In genomic region chr7:66114743-66115727, GRCh38 we compare ENCODE assay signal across 8 cellular contexts. TPM values are rescaled to one million over a fixed set of nuclear protein-coding genes. Genes with fewer than 3 reads are reported as not detected.
DNase-seq lines count a peak whose midpoint lies in the region; ATAC-seq and TF ChIP-seq lines count a peak whose summit lies in the region.

TSS of gene CRCP (plus strand) at chr7:66114847. CDS start at chr7:66114963, 116 bp downstream.

- no peak for TF ChIP-seq CTCF in KMS-11 (conservative IDR thresholded peaks at IDR 0.05; ENCODE audit: low read depth, low read length)
- peak; percentile 49 for TF ChIP-seq CTCF in RWPE1 (conservative IDR thresholded peaks at IDR 0.05; ENCODE audit: low read depth)
- peak; percentile 28 for TF ChIP-seq CTCF in neural cell (IDR thresholded peaks at IDR 0.05; ENCODE audit: poor library complexity, severe bottlenecking)
- TF ChIP-seq CTCF in stomach (IDR thresholded peaks at IDR 0.05), result peak in 1 of 7 experiments; percentile 8

- 0 out of 2 replicates have a peak, but pooled peaks cover 7% of the 10 kb centered on the region for H4K20me1 ChIP-seq in KMS-11 (ENCODE audit: insufficient read depth)
- H4K20me1 ChIP-seq in neural cell (ENCODE audit: insufficient read depth), result no peaks in the 10 kb centered on the region

- H3K9me3 ChIP-seq in neural cell (ENCODE audit: low read length), result no peaks in the 10 kb centered on the region
- H3K9me3 ChIP-seq in stomach, result no peaks in the 10 kb centered on the region

- WGBS in stomach, 5 donors, result 0 to 1% (median 0%) methylated on average over 39 to 68 of the region's 68 CpGs

- H3K36me3 ChIP-seq in KMS-11 (ENCODE audit: insufficient read depth) (no peaks in the 10 kb centered on the region; the same call in 1 of the 2 replicates), neural cell (ENCODE audit: insufficient read depth, low read length) (no peaks in the 10 kb centered on the region), stomach (peaks cover 0 to 6% (median 5%) of the 10 kb centered on the region in 4 donors)

- H3K4me3 ChIP-seq in KMS-11 (IDR thresholded peaks at IDR 0.05; ENCODE audit: insufficient read depth, low read depth, low read length), result no peak within 1 kb of the TSS
- peak within 1 kb of the TSS; percentile 95 for H3K4me3 ChIP-seq in neural cell (ENCODE audit: low read length)
- H3K4me3 ChIP-seq in stomach, result peak within 1 kb of the TSS; percentile 69 to 91 (median 83)

- TF ChIP-seq POLR2A in stomach (IDR thresholded peaks at IDR 0.05), result no peak

- H3K4me1 ChIP-seq in KMS-11 (ENCODE audit: low read depth, poor library complexity, severe bottlenecking), result peaks cover 28% of the 10 kb centered on the region
- peaks cover 37 to 55% (median 54%) of the 10 kb centered on the region in 4 donors for H3K4me1 ChIP-seq in stomach

- POLR2A ChIA-PET in RWPE1 (lab: Yijun Ruan, JAX; ENCODE audit: low non-redundant PET), result interaction anchor here (0.6 to 1.2 kb wide), 5 partner anchors 9 to 379 kb away, joined by 3 to 8 read pairs (median 3); partner anchors contain the start of gene ASL

- TF ChIP-seq RAD21 in neural cell (conservative IDR thresholded peaks at IDR 0.05), result peak; percentile 46

- peaks cover 50% of the 10 kb centered on the region for H3K79me2 ChIP-seq in KMS-11 (ENCODE audit: insufficient read depth, low read depth)
- H3K79me2 ChIP-seq in neural cell (replicated peaks; ENCODE audit: insufficient read depth, low read length), result peaks cover 42% of the 10 kb centered on the region

- H3K27ac ChIP-seq in KMS-11, result peak within 1 kb of the TSS; percentile 92
- H3K27ac ChIP-seq in RWPE1, result peak within 1 kb of the TSS; percentile 91
- H3K27ac ChIP-seq in neural cell (ENCODE audit: low read length), result peak within 1 kb of the TSS; percentile 90
- H3K27ac ChIP-seq in stomach, result peak within 1 kb of the TSS; percentile 96 to 99 (median 97)

- intact Hi-C loops in stomach (cut with DNase I; ENCODE audit: low total_unique reads), result no loop called here

- H3K27me3 ChIP-seq in KMS-11 (ENCODE audit: insufficient read depth, low read depth) (no peaks in the 10 kb centered on the region), neural cell (ENCODE audit: insufficient read depth, low read depth, low read length) (no peaks in the 10 kb centered on the region), stomach (no peaks in the 10 kb centered on the region)

- ATAC-seq in GM21786 (IDR thresholded peaks at IDR 0.05; ENCODE audit: unreplicated experiment), result peak; percentile 89

- TF ChIP-seq EP300 in neural cell (conservative IDR thresholded peaks at IDR 0.05; ENCODE audit: poor library complexity, severe bottlenecking) (peak; percentile 35), stomach (IDR thresholded peaks at IDR 0.05) (no peak)

- DNase-seq in ELR (ENCODE audit: low read depth) (peak; percentile 85), RWPE1 (ENCODE audit: low spot score) (peak; percentile 73), fibroblast of the conjunctiva (ENCODE audit: low read depth) (peak; percentile 51), stomach (peak; percentile 84)
- peak; percentile 77 for DNase-seq in activated T-helper 9 cell treated with anti-CD3 and anti-CD28 coated beads, Interleukin-2, amount 50 U/mL, for 16 hours (ENCODE audit: low read depth)

- no peaks in the 10 kb centered on the region for H3F3A ChIP-seq in neural cell (ENCODE audit: insufficient read depth, low read length, poor library complexity, severe bottlenecking)

- peak within 1 kb of the TSS; percentile 62 for H2AFZ ChIP-seq in KMS-11 (ENCODE audit: low read depth)
- H2AFZ ChIP-seq in neural cell (ENCODE audit: low read depth, low read length), result peak within 1 kb of the TSS; percentile 82

- H3K9me2 ChIP-seq in neural cell (ENCODE audit: insufficient read depth, low read length), result no peaks in the 10 kb centered on the region

- H3K9ac ChIP-seq in KMS-11, result peak within 1 kb of the TSS; percentile 91
- H3K9ac ChIP-seq in neural cell (ENCODE audit: low read length), result peak within 1 kb of the TSS; percentile 95

- peak within 1 kb of the TSS; percentile 85 for H3K4me2 ChIP-seq in KMS-11
- H3K4me2 ChIP-seq in neural cell (ENCODE audit: low read length), result peak within 1 kb of the TSS; percentile 94

- CTCF ChIA-PET in RWPE1 (lab: Yijun Ruan, JAX), result interaction anchor here (0.7 kb wide), 1 partner anchor 10 kb away, joined by 4 read pairs; no protein-coding TSS in a partner anchor

TF ChIP-seq in neural cell, 6 proteins besides CTCF, POLR2A, EP300 and RAD21:
- TF ChIP-seq TAF1 (IDR thresholded peaks at IDR 0.05; ENCODE audit: low read depth), result peak; percentile 83
- TF ChIP-seq SMC3 (conservative IDR thresholded peaks at IDR 0.05; ENCODE audit: poor library complexity), result peak; percentile 51
- TF ChIP-seq POLR2AphosphoS5 (IDR thresholded peaks at IDR 0.05), result peak; percentile 94
- peak; percentile 95 for TF ChIP-seq MXI1 (conservative IDR thresholded peaks at IDR 0.05; ENCODE audit: poor library complexity, severe bottlenecking)
- no peak for TF ChIP-seq EZH2 (IDR thresholded peaks at IDR 0.05; ENCODE audit: borderline replicate concordance, insufficient read depth, low read length, poor library complexity, severe bottlenecking)
- peak; percentile 81 for TF ChIP-seq REST (IDR thresholded peaks at IDR 0.05; ENCODE audit: borderline replicate concordance)
TF ChIP-seq in neural cell: peak in this region for 5.

RNA-seq across cellular contexts. Expression of gene CRCP, which starts in this region (rescaled TPM):
- polyA plus RNA-seq in neural cell, result 53.6 and 65.9 TPM in 2 replicates
- 102 and 104 TPM in 2 replicates for polyA minus RNA-seq in neural cell
- total RNA-seq in stomach, result 10 to 100 TPM; 22.8 to 99.5 (median 30.9) TPM
- 10 to 100 TPM; 15.7 to 28.3 (median 25.7) TPM for polyA plus RNA-seq in stomach
